In genomic region chr12:77940011-77940423, GRCh38 we compare ENCODE assay signal across 2 cellular contexts.
TF ChIP-seq lines count a peak whose summit lies in the region.

No MANE protein-coding gene starts in this region.

TF ChIP-seq in GM23338, 12 proteins besides CTCF, POLR2A, EP300 and RAD21 (continued from another document):
- TF ChIP-seq ZNF462 (CRISPR knock-in tag; IDR thresholded peaks at IDR 0.05): no peak
- no peak for TF ChIP-seq REST (IDR thresholded peaks at IDR 0.05; ENCODE audit: unreplicated experiment)
- TF ChIP-seq JUNB (IDR thresholded peaks at IDR 0.05; ENCODE audit: unreplicated experiment): no peak

TF ChIP-seq in SK-N-SH, 30 proteins besides CTCF, POLR2A, EP300 and RAD21 (continued from another document):
- peak; percentile 29; the same call in 1 of the 2 replicates for TF ChIP-seq MAX (IDR thresholded peaks at IDR 0.05; ENCODE audit: low read depth)
- TF ChIP-seq TAF1 (IDR thresholded peaks at IDR 0.05; ENCODE audit: borderline replicate concordance, low read depth, low read length): no peak
- TF ChIP-seq PBX3 (IDR thresholded peaks at IDR 0.05): peak; percentile 67
- TF ChIP-seq FOSL2 (IDR thresholded peaks at IDR 0.05; ENCODE audit: borderline replicate concordance, low read depth): peak; percentile 93
- no peak for TF ChIP-seq EZH2phosphoT487 (IDR thresholded peaks at IDR 0.05; ENCODE audit: borderline replicate concordance, low read depth)
- peak; percentile 52; the same call in 1 of the 2 replicates for TF ChIP-seq ZBTB33 (IDR thresholded peaks at IDR 0.05; ENCODE audit: borderline replicate concordance, low read depth)
- TF ChIP-seq SIN3A (IDR thresholded peaks at IDR 0.05; ENCODE audit: borderline replicate concordance, low read depth, low read length): no peak; the same call in 1 of the 2 replicates
- peak; percentile 74; the same call in 1 of the 2 replicates for TF ChIP-seq FOXM1 (IDR thresholded peaks at IDR 0.05; ENCODE audit: low read depth)
- no peak for TF ChIP-seq NRF1 (IDR thresholded peaks at IDR 0.05; ENCODE audit: low read depth, low read length)
